ENCODE assay signal across 10 cellular contexts in the genomic region with DNA sequence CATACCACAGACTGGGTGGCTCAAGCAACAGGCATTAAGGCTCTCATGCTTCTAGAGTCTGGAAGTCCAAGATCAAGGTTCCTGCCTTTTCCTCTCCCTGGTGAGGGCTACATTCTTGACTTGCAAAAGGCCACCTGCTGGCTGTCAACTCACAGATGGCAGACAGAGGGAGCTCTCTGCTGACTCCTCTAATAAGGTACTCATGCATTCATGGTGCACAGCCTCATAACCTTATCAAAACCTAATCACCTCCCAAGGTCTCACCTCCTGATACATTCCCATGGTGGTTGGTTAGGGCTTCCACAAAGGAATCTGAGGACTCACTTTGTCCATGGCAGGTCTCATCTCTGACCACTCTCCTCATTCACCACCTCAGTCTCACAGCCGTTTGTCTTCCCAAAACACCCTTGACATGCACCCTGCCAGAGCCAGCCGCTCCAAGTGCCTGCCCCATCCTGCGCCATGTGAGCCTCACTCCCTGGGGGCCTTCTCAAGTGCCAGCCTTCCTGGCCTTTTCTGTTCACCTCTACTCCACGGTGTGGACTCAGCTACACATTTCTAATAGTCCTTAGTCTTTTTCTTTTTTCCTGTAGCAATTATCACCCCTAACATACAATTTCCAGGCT.
DNase-seq lines count a peak whose midpoint lies in the region; ATAC-seq and TF ChIP-seq lines count a peak whose summit lies in the region.
"Had no signal": no experiment of that assay in that cellular context is flagged by ENCODE, and none has a peak within 500 bp of the region (broad histone marks: within the 10 kb centered on the region; RNA-seq: fewer than 3 reads in every experiment).

No MANE protein-coding gene starts in this region.

- H3K27me3 ChIP-seq in BE2C, result no peaks in the 10 kb centered on the region
- H3K27me3 ChIP-seq: esophagus squamous epithelium had no signal

- no peak for ATAC-seq in omental fat pad (ENCODE audit: low FRiP score)
- ATAC-seq in GM18520 (IDR thresholded peaks at IDR 0.05; ENCODE audit: unreplicated experiment), result no peak
- ATAC-seq: activated T-cell treated with anti-CD3 and anti-CD28 coated beads, Interleukin-2, amount 50 U/mL, for 4 hours had no signal

- no peak overlapping the region for H3K4me3 ChIP-seq in BE2C (ENCODE audit: low read depth, low read length)
- H3K4me3 ChIP-seq: esophagus squamous epithelium had no signal

- in situ Hi-C loops in GM13977 (cut with MboI; ENCODE audit: low pct_unique_long_range_greater_than_20kb, low sequenced_read_pairs, unreplicated experiment), result no loop called here

- H3K9me3 ChIP-seq in BE2C, result no peaks in the 10 kb centered on the region
- H3K9me3 ChIP-seq: esophagus squamous epithelium had no signal

- TF ChIP-seq CTCF in BE2C (IDR thresholded peaks at IDR 0.05; ENCODE audit: low read depth, low read length) (peak; percentile 22; the same call in 1 of the 2 replicates), GM13977 (IDR thresholded peaks at IDR 0.05; ENCODE audit: extremely low read depth, insufficient read depth, missing control alignments) (peak; percentile 34), omental fat pad (IDR thresholded peaks at IDR 0.05) (no peak)

- DNase-seq in BE2C (no peak), GM13977 (ENCODE audit: low spot score) (no peak), NCI-H1436 (lab: John Stamatoyannopoulos, UW) (peak; percentile 38), glomerular visceral epithelial cell (ENCODE audit: extremely low spot score) (peak; percentile 26), GDM1 (lab: John Stamatoyannopoulos, UW) (no peak), dedifferentiated amniotic fluid mesenchymal stem cell (ENCODE audit: extremely low spot score) (no peak), omental fat pad (ENCODE audit: low spot score) (no peak)
- DNase-seq: activated T-cell treated with anti-CD3 and anti-CD28 coated beads, Interleukin-2, amount 50 U/mL, for 4 hours; esophagus squamous epithelium had no signal

- no peaks in the 10 kb centered on the region for H3K4me1 ChIP-seq in BE2C
- H3K4me1 ChIP-seq: esophagus squamous epithelium had no signal

- no peaks in the 10 kb centered on the region for H3K36me3 ChIP-seq in BE2C
- H3K36me3 ChIP-seq: esophagus squamous epithelium had no signal

Comparison
In these comparisons a context has a peak if more than half of its experiments do, and no peak if none do; other contexts are left out.
1. DNase-seq: peak in NCI-H1436 (single experiment) and glomerular visceral epithelial cell (single experiment); none in BE2C (single experiment), GM13977 (single experiment), GDM1 (single experiment), dedifferentiated amniotic fluid mesenchymal stem cell (single experiment) and omental fat pad (single experiment).
2. CTCF ChIP-seq: peak in BE2C (single experiment) and GM13977 (single experiment); none in omental fat pad (0 of 3).